8 cellular contexts compared by ENCODE assay signal in the genomic region with DNA sequence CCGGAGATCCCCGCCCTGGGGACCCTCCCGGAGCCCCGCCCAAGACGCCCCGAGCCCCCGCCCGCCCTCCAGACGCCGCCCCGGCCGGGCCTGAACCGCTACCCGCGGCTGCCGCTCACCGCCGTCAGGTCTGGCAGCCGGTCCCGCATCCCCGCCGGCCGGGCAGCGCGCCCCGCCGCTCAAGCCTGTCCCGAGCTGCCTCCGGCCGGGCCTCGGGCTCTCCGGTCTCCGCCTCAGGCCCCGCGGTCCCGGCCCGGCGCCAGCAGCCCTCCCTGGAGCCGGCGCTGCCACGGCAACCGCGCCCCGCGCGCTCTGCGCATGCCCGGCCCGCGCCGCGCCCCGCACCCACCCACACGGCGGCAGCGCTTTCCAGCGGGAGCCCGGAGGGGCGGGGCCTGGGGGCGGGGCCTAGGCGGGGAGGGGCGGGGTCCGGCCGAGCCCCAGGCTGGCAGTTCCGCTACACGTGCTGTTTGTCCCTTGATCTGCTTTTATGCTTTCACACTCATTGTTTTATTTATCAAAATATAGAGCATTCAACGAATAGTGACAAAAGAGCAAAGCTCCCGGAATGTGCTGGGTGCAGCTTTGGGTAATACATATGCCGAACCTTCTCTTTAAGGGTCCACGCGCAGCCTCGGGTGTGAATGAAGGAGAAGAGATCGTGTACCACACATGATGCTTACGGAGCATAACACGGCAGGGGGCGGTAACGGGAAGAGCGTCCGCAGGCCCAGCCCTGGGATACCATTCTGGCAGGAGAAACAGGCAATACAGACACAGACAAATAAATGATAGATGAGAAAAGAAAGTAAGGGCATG. TPM values are rescaled to one million over a fixed set of nuclear protein-coding genes. Genes with fewer than 3 reads are reported as not detected.
DNase-seq lines count a peak whose midpoint lies in the region; ATAC-seq and TF ChIP-seq lines count a peak whose summit lies in the region.

A gene (minus strand): TSS at position 300 of the 819 bp plus-strand sequence. CDS start 151 bp downstream, at position 149.

- peaks cover 5 to 8% of the 10 kb centered on the region in 2 donors for H3K4me1 ChIP-seq in ascending aorta
- no peaks in the 10 kb centered on the region for H3K4me1 ChIP-seq in aorta (ENCODE audit: control insufficient read depth in 1 of 2, insufficient read depth in 2 of 2, low read length in 2 of 2)

- DNase-seq in NCI-H146 (lab: John Stamatoyannopoulos, UW) (peak; percentile 81), T-helper 22 cell (ENCODE audit: low read depth) (peak; percentile 79), ascending aorta (ENCODE audit: low spot score in 2 of 2) (peak; percentile 31 to 92), hepatic stellate cell (ENCODE audit: low spot score) (peak; percentile 95), retina (peak; percentile 89), aorta (peak; percentile 90 to 97)

- H3K36me3 ChIP-seq in ascending aorta (no peaks in the 10 kb centered on the region), aorta (ENCODE audit: control insufficient read depth in 1 of 2, insufficient read depth in 2 of 2, low read length in 1 of 2) (no peaks in the 10 kb centered on the region)

- ATAC-seq in GM18499 (IDR thresholded peaks at IDR 0.05; ENCODE audit: insufficient read depth, unreplicated experiment) (peak; percentile 53), HG02852 (IDR thresholded peaks at IDR 0.05; ENCODE audit: unreplicated experiment) (peak; percentile 77), aorta (ENCODE audit: low FRiP score) (peak; percentile 97)

- H3K27ac ChIP-seq in ascending aorta = peak within 1 kb of the TSS; percentile 64 to 75
- no peak within 1 kb of the TSS for H3K27ac ChIP-seq in aorta (ENCODE audit: low read depth in 1 of 2, low read length in 2 of 2)

- no peaks in the 10 kb centered on the region for H3K27me3 ChIP-seq in ascending aorta
- H3K27me3 ChIP-seq in aorta (ENCODE audit: control insufficient read depth in 1 of 2, insufficient read depth in 2 of 2, low read length in 1 of 2) = no peaks in the 10 kb centered on the region

- H3K4me3 ChIP-seq in ascending aorta (peak within 1 kb of the TSS; percentile 93 to 100), aorta (ENCODE audit: low read length in 2 of 2) (peak within 1 kb of the TSS; percentile 95 to 99)

- intact Hi-C loops in ascending aorta (cut with DNase I) (loop anchor here (1.0 to 2.0 kb wide), 2 partner anchors 20 to 32 kb away; no protein-coding TSS in a partner anchor), aorta (cut with DNase I) (loop anchor here in 1 of 2 donors (2.0 kb wide), 1 partner anchor 32 kb away; no protein-coding TSS in a partner anchor)

- WGBS in aorta, 2 donors = 1% methylated on average over 40 to 79 of the region's 79 CpGs

- peak in 2 of 3 experiments; percentile 29 to 30 for TF ChIP-seq CTCF in ascending aorta (IDR thresholded peaks at IDR 0.05)

- H3K9me3 ChIP-seq in ascending aorta = no peaks in the 10 kb centered on the region
- H3K9me3 ChIP-seq in aorta (ENCODE audit: control insufficient read depth, low read length) = no peaks in the 10 kb centered on the region

RNA-seq across cellular contexts. Expression of the gene that starts here (rescaled TPM):
- total RNA-seq in ascending aorta (16.6 TPM), aorta (10 to 100 TPM; 30.4 to 31.5 TPM)
- 10 to 100 TPM; 15.8 to 21.0 TPM for polyA plus RNA-seq in aorta

Comparison
In these comparisons a context has a peak if more than half of its experiments do, and no peak if none do; other contexts are left out.
1. H3K27ac ChIP-seq: peak in ascending aorta (2 of 2); none in aorta (0 of 2).
2. Peak in every context shown above with its lines, with median percentiles within 50 percentile points of each other: ATAC-seq and DNase-seq.